ENCODE assay signal across 22 cellular contexts in genomic region chr15:57624730-57625129, GRCh38. TPM values are rescaled to one million over a fixed set of nuclear protein-coding genes. Genes with fewer than 3 reads are reported as not detected.
A peak's percentile ranks its signal among the peaks of the same experiment; 100 is the strongest.
DNase-seq lines count a peak whose midpoint lies in the region; ATAC-seq and TF ChIP-seq lines count a peak whose summit lies in the region.
"Had no signal": no experiment of that assay in that cellular context is flagged by ENCODE, and none has a peak within 500 bp of the region (broad histone marks: within the 10 kb centered on the region; RNA-seq: fewer than 3 reads in every experiment).

No MANE protein-coding gene starts in this region.

- no peaks in the 10 kb centered on the region for H3K79me2 ChIP-seq in GM23248 (ENCODE audit: insufficient read depth)
- no peaks in the 10 kb centered on the region for H3K79me2 ChIP-seq in trophoblast cell (ENCODE audit: control insufficient read depth, insufficient read depth, low read length, poor library complexity)

- no peaks in the 10 kb centered on the region for H3K9me3 ChIP-seq in GM23248 (ENCODE audit: low read depth)
- H3K9me3 ChIP-seq in left ventricle myocardium inferior (replicated peaks) = no peaks in the 10 kb centered on the region
- H3K9me3 ChIP-seq in trophoblast cell (ENCODE audit: insufficient read depth, low read depth, low read length) = no peaks in the 10 kb centered on the region
- H3K9me3 ChIP-seq: HAP-1 had no signal

- no peak overlapping the region for H2BK5ac ChIP-seq in trophoblast cell (ENCODE audit: low read depth, low read length, poor library complexity)

- H4K91ac ChIP-seq in trophoblast cell (ENCODE audit: low read depth, low read length) = no peak overlapping the region

- no peaks in the 10 kb centered on the region for H3K27me3 Mint-ChIP-seq in endothelial cell (ENCODE audit: unreplicated experiment)

- H3K18ac ChIP-seq in trophoblast cell (ENCODE audit: low read length) = no peak overlapping the region

- H3K23ac ChIP-seq in trophoblast cell (ENCODE audit: low read length) = no peak overlapping the region

- H3K9ac ChIP-seq in GM23248 (no peak overlapping the region), trophoblast cell (ENCODE audit: low read length) (no peak overlapping the region)
- H3K9ac ChIP-seq: KMS-11 had no signal

- TF ChIP-seq CTCF in endothelial cell (IDR thresholded peaks at IDR 0.05; ENCODE audit: unreplicated experiment) (no peak), left ventricle myocardium inferior (IDR thresholded peaks at IDR 0.05; ENCODE audit: borderline replicate concordance) (no peak), foreskin fibroblast (IDR thresholded peaks at IDR 0.05; ENCODE audit: low read depth, low read length) (no peak)

- H4K20me1 ChIP-seq in GM23248 (ENCODE audit: insufficient read depth) = no peaks in the 10 kb centered on the region

- no peak overlapping the region for H3K4ac ChIP-seq in trophoblast cell (ENCODE audit: low read depth, low read length)

- peak; percentile 8 for DNase-seq in GM23248
- DNase-seq in endothelial cell (ENCODE audit: low spot score) = no peak
- DNase-seq in left ventricle myocardium inferior = no peak
- DNase-seq in trophoblast cell = no peak
- DNase-seq in COLO668 (lab: John Stamatoyannopoulos, UW; ENCODE audit: unreplicated experiment) = no peak
- no peak for DNase-seq in foreskin fibroblast
- DNase-seq: AML-193; C1 segment of cervical spinal cord; CD8-positive, alpha-beta T cell; EL; NCI-H1105; NCI-H146; NCI-H2029; NCI-H2227 treated with DMSO at 0.1 percent for 48 hours; NCI-H510A treated with DMSO at 0.1 percent for 48 hours; NCI-H748 treated with DMSO at 0.1 percent for 48 hours had no signal

- H3K4me1 ChIP-seq in GM23248 (ENCODE audit: insufficient read depth) (no peaks in the 10 kb centered on the region), left ventricle myocardium inferior (peaks cover 91% of the 10 kb centered on the region), trophoblast cell (ENCODE audit: control insufficient read depth in 1 of 2, insufficient read depth in 2 of 2, low read length in 2 of 2) (no peaks in the 10 kb centered on the region)
- H3K4me1 ChIP-seq: HAP-1 had no signal

- no peaks in the 10 kb centered on the region for H3K36me3 ChIP-seq in GM23248 (ENCODE audit: low read depth)
- peaks cover 58% of the 10 kb centered on the region for H3K36me3 ChIP-seq in left ventricle myocardium inferior
- H3K36me3 ChIP-seq in trophoblast cell (ENCODE audit: control insufficient read depth in 1 of 2, insufficient read depth in 2 of 2, low read length in 2 of 2) = no peaks in the 10 kb centered on the region
- H3K36me3 ChIP-seq: HAP-1 had no signal

- H2BK12ac ChIP-seq in trophoblast cell (ENCODE audit: low read length) = no peak overlapping the region

- no peaks in the 10 kb centered on the region for H3K9me3 Mint-ChIP-seq in endothelial cell (ENCODE audit: unreplicated experiment)
- H3K9me3 Mint-ChIP-seq: CD8-positive, alpha-beta T cell had no signal

- H3K79me1 ChIP-seq in trophoblast cell (ENCODE audit: low read length) = no peaks in the 10 kb centered on the region

- peak overlapping the region; percentile 38 for H3K4me3 Mint-ChIP-seq in endothelial cell (ENCODE audit: unreplicated experiment)
- H3K4me3 Mint-ChIP-seq: CD8-positive, alpha-beta T cell had no signal

- 78 to 88% methylated on average over 4 of the region's 4 CpGs for WGBS in GM23248 (ENCODE audit: low coverage in 1 of 2, low lambda C conversion rate in 2 of 2, missing lambda C conversion rate in 2 of 2), 2 experiments
- no CpG with 5 or more reads among the region's 4 CpGs for WGBS in trophoblast cell (ENCODE audit: extremely low coverage, insufficient coverage, insufficient read length)

- H3K4me1 Mint-ChIP-seq in endothelial cell (ENCODE audit: unreplicated experiment) = peaks cover 10% of the 10 kb centered on the region

- H2BK120ac ChIP-seq in trophoblast cell (ENCODE audit: insufficient read depth, low read length, poor library complexity) = no peak overlapping the region

- H3K4me2 ChIP-seq in GM23248 (ENCODE audit: unreplicated experiment) = no peak overlapping the region
- H3K4me2 ChIP-seq in trophoblast cell (ENCODE audit: low read length) = no peak overlapping the region
- H3K4me2 ChIP-seq: KMS-11 had no signal

- in situ Hi-C loops in GM23248 (cut with MboI) = loop anchor here (25.0 kb wide), 1 partner anchor 238 kb away; no protein-coding TSS in a partner anchor

- H4K12ac ChIP-seq in trophoblast cell (ENCODE audit: low read depth, low read length) = peak overlapping the region; percentile 65

- H3K4me3 ChIP-seq in GM23248 = no peak overlapping the region
- no peak overlapping the region for H3K4me3 ChIP-seq in left ventricle myocardium inferior
- H3K4me3 ChIP-seq in trophoblast cell (ENCODE audit: low read depth, low read length) = no peak overlapping the region
- no peak overlapping the region for H3K4me3 ChIP-seq in foreskin fibroblast (ENCODE audit: low read depth in 1 of 2, low read length in 2 of 2)
- H3K4me3 ChIP-seq: HAP-1 had no signal

- H3K9me2 ChIP-seq in GM23248 (ENCODE audit: insufficient read depth) = no peaks in the 10 kb centered on the region

- H3K27ac ChIP-seq in GM23248 (no peak overlapping the region), left ventricle myocardium inferior (replicated peaks) (peak overlapping the region; percentile 95), trophoblast cell (ENCODE audit: low read depth, low read length) (no peak overlapping the region)
- H3K27ac ChIP-seq: KMS-11, RWPE1 had no signal

- H3K36me3 Mint-ChIP-seq in endothelial cell (ENCODE audit: low read depth, unreplicated experiment) = peaks cover 61% of the 10 kb centered on the region
- H3K36me3 Mint-ChIP-seq: CD8-positive, alpha-beta T cell had no signal

- no peak overlapping the region for H2AFZ ChIP-seq in GM23248
- H2AFZ ChIP-seq in trophoblast cell (ENCODE audit: insufficient read depth, low read length, poor library complexity) = no peak overlapping the region

- ATAC-seq in GM18867 (IDR thresholded peaks at IDR 0.05; ENCODE audit: unreplicated experiment) (no peak), HG03342 (IDR thresholded peaks at IDR 0.05; ENCODE audit: unreplicated experiment) (no peak)
- ATAC-seq: CD8-positive, alpha-beta T cell had no signal

- no peak overlapping the region for H2AK5ac ChIP-seq in trophoblast cell (ENCODE audit: low read length)

- H3K27me3 ChIP-seq in GM23248 (replicated peaks; ENCODE audit: insufficient read depth) (no peaks in the 10 kb centered on the region; the same call in 1 of the 2 replicates), left ventricle myocardium inferior (ENCODE audit: low read depth) (no peaks in the 10 kb centered on the region), trophoblast cell (ENCODE audit: insufficient read depth, low read length) (no peaks in the 10 kb centered on the region)

- no peak overlapping the region for H4K8ac ChIP-seq in trophoblast cell (ENCODE audit: low read depth, low read length)

- H3K27ac Mint-ChIP-seq in endothelial cell (ENCODE audit: unreplicated experiment) = no peak overlapping the region
- H3K27ac Mint-ChIP-seq: CD8-positive, alpha-beta T cell had no signal

- intact Hi-C loops in left ventricle myocardium inferior (cut with micrococcal nuclease) = no loop called here

- H3K14ac ChIP-seq in trophoblast cell (ENCODE audit: low read length) = no peak overlapping the region

- no peaks in the 10 kb centered on the region for H3F3A ChIP-seq in GM23248 (ENCODE audit: insufficient read depth)

RNA-seq across cellular contexts. Expression of gene MYZAP, which starts 33.0 kb away (rescaled TPM):
- not detected in 2 replicates for total RNA-seq in GM23248 (2014; rRNA removed; shearing (Covaris generic))
- polyA plus RNA-seq in GM23248 (2016; fragmentation: Nextera tagmentation; extraction: Ambion mirVana) = 0.11 and 0.13 TPM in 2 replicates
- total RNA-seq in endothelial cell (ENCODE audit: unreplicated experiment) (55.3 TPM), left ventricle myocardium inferior (934 TPM)
- 0.26 and 0.37 TPM in 2 replicates for polyA plus RNA-seq in trophoblast cell (2013)
- polyA plus RNA-seq: AG04450 had no signal

Comparison
In these comparisons a context has a peak if more than half of its experiments do, and no peak if none do; other contexts are left out.
1. RNA of gene MYZAP, which starts 33.0 kb away (total RNA-seq): 934 TPM in left ventricle myocardium inferior (single experiment) and 55.3 TPM in endothelial cell (single experiment); not detected in GM23248; every median in the first group is over 10 times any median in the second.